In the genomic region with DNA sequence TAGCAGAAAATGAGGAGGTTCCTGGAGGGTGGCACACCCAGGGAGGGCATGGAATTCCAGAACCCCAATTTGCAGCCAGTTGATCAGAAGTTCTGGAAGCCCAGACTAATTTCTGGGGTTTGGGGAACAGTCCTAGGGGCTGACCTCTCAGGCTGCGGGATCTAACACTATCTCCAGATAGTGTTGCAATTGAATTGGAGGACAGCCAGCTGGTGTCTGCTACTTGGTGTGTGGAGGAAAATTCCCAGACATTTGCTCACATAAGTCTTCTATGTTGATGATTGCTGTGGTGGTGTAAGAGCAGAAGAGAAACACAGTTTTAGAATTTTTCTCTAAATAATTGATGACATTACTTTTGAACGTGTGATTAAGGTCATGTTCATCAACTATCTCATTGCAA, we compare ENCODE assay signal across 22 cellular contexts.
DNase-seq lines count a peak whose midpoint lies in the region; ATAC-seq and TF ChIP-seq lines count a peak whose summit lies in the region.
"Had no signal": no experiment of that assay in that cellular context is flagged by ENCODE, and none has a peak within 500 bp of the region (broad histone marks: within the 10 kb centered on the region; RNA-seq: fewer than 3 reads in every experiment).

No MANE protein-coding gene starts in this region.

- no peak overlapping the region for H3K4me3 Mint-ChIP-seq in HFFc6
- H3K4me3 Mint-ChIP-seq: activated naive CD4-positive, alpha-beta T cell treated with anti-CD3 and anti-CD28 coated beads, Interleukin-2, amount 10 ng/mL, durations not matched to agents 7 days and 5 days; activated T-cell treated with anti-CD3 and anti-CD28 coated beads, Interleukin-2, amount 50 U/mL, for 4 hours; dendritic cell treated with granulocyte-macrophage colony-stimulating factor and Interleukin-4, amounts not matched to agents 40 ng/mL and 50 ng/mL, for 4 days; stimulated activated effector memory CD8-positive, alpha-beta T cell treated with anti-CD3 and anti-CD28 coated beads, Interleukin-12 subunit alpha, Interleukin-12 subunit beta, amount 100 ng/mL, for 72 hours had no signal

- H3K23ac ChIP-seq in neuronal stem cell (ENCODE audit: low read depth, low read length, poor library complexity) = no peak overlapping the region

- H3K18ac ChIP-seq in neuronal stem cell (ENCODE audit: low read length) = no peak overlapping the region

- no peak overlapping the region for H3K14ac ChIP-seq in neuronal stem cell (ENCODE audit: low read length)

- no peak overlapping the region for H3K9ac ChIP-seq in neuronal stem cell (ENCODE audit: low read depth, low read length, poor library complexity)

- H2BK15ac ChIP-seq in neuronal stem cell (ENCODE audit: low read length) = no peak overlapping the region

- H4K91ac ChIP-seq in neuronal stem cell (ENCODE audit: low read depth, low read length, poor library complexity) = no peak overlapping the region

- no peak overlapping the region for H3K27ac Mint-ChIP-seq in HFFc6
- H3K27ac Mint-ChIP-seq: activated naive CD4-positive, alpha-beta T cell treated with anti-CD3 and anti-CD28 coated beads, Interleukin-2, amount 10 ng/mL, durations not matched to agents 7 days and 5 days; dendritic cell treated with granulocyte-macrophage colony-stimulating factor and Interleukin-4, amounts not matched to agents 40 ng/mL and 50 ng/mL, for 4 days; stimulated activated effector memory CD8-positive, alpha-beta T cell treated with anti-CD3 and anti-CD28 coated beads, Interleukin-12 subunit alpha, Interleukin-12 subunit beta, amount 100 ng/mL, for 72 hours had no signal

- intact Hi-C loops in gastrocnemius medialis (cut with DNase I; ENCODE audit: low total_unique reads) = no loop called here

- no peak overlapping the region for H3K4ac ChIP-seq in neuronal stem cell (ENCODE audit: low read length)

- no peaks in the 10 kb centered on the region for H3K9me3 ChIP-seq in gastrocnemius medialis
- no peaks in the 10 kb centered on the region for H3K9me3 ChIP-seq in neuronal stem cell (replicated peaks in 1 of 2; ENCODE audit: control insufficient read depth in 2 of 2, insufficient read depth in 1 of 2, low read depth in 1 of 2, low read length in 2 of 2)
- H3K9me3 ChIP-seq: left ventricle myocardium inferior, mucosa of descending colon, SJSA1, tibial nerve had no signal

- no peaks in the 10 kb centered on the region for H3K79me1 ChIP-seq in neuronal stem cell (ENCODE audit: low read depth, low read length)

- ATAC-seq in foreskin keratinocyte = no peak
- ATAC-seq in gastrocnemius medialis = no peak
- no peak for ATAC-seq in GM18870 (IDR thresholded peaks at IDR 0.05; ENCODE audit: unreplicated experiment)
- ATAC-seq in HG03520 (IDR thresholded peaks at IDR 0.05; ENCODE audit: unreplicated experiment) = no peak
- ATAC-seq: activated T-cell treated with anti-CD3 and anti-CD28 coated beads, Interleukin-2, amount 50 U/mL, for 4 hours; mucosa of descending colon; PC-3; right cardiac atrium; stimulated activated effector memory CD8-positive, alpha-beta T cell treated with anti-CD3 and anti-CD28 coated beads, Interleukin-12 subunit alpha, Interleukin-12 subunit beta, amount 100 ng/mL, for 72 hours had no signal

- peaks cover 30% of the 10 kb centered on the region for H3K4me1 Mint-ChIP-seq in HFFc6 (ENCODE audit: low read depth)
- H3K4me1 Mint-ChIP-seq: activated naive CD4-positive, alpha-beta T cell treated with anti-CD3 and anti-CD28 coated beads, Interleukin-2, amount 10 ng/mL, durations not matched to agents 7 days and 5 days; stimulated activated effector memory CD8-positive, alpha-beta T cell treated with anti-CD3 and anti-CD28 coated beads, Interleukin-12 subunit alpha, Interleukin-12 subunit beta, amount 100 ng/mL, for 72 hours had no signal

- no peaks in the 10 kb centered on the region for H3K4me1 ChIP-seq in foreskin keratinocyte
- no peaks in the 10 kb centered on the region for H3K4me1 ChIP-seq in gastrocnemius medialis
- no peaks in the 10 kb centered on the region for H3K4me1 ChIP-seq in neuronal stem cell (ENCODE audit: control insufficient read depth in 2 of 2, insufficient read depth in 1 of 2, low read depth in 1 of 2, low read length in 2 of 2)
- H3K4me1 ChIP-seq: left ventricle myocardium inferior, SJSA1, tibial nerve had no signal

- H3K27me3 Mint-ChIP-seq in HFFc6 (ENCODE audit: insufficient read depth) = peaks cover 1% of the 10 kb centered on the region
- H3K27me3 Mint-ChIP-seq: activated naive CD4-positive, alpha-beta T cell treated with anti-CD3 and anti-CD28 coated beads, Interleukin-2, amount 10 ng/mL, durations not matched to agents 7 days and 5 days; dendritic cell treated with granulocyte-macrophage colony-stimulating factor and Interleukin-4, amounts not matched to agents 40 ng/mL and 50 ng/mL, for 4 days had no signal

- no peak overlapping the region for H3K27ac ChIP-seq in foreskin keratinocyte
- no peak overlapping the region for H3K27ac ChIP-seq in gastrocnemius medialis
- H3K27ac ChIP-seq in neuronal stem cell (replicated peaks; ENCODE audit: low read length) = no peak overlapping the region
- H3K27ac ChIP-seq in substantia nigra (ENCODE audit: low read depth, low read length, poor library complexity, severe bottlenecking) = no peak overlapping the region
- H3K27ac ChIP-seq: epithelial cell of prostate, left ventricle myocardium inferior, SJSA1, tibial nerve had no signal

- TF ChIP-seq POLR2A in gastrocnemius medialis (IDR thresholded peaks at IDR 0.05) = no peak

- H3K36me3 ChIP-seq in gastrocnemius medialis = no peaks in the 10 kb centered on the region
- no peaks in the 10 kb centered on the region for H3K36me3 ChIP-seq in neuronal stem cell (replicated peaks in 1 of 2; ENCODE audit: control insufficient read depth in 2 of 2, insufficient read depth in 2 of 2, low read length in 2 of 2)
- H3K36me3 ChIP-seq: left ventricle myocardium inferior, SJSA1, tibial nerve had no signal

- DNase-seq in HFFc6 (peak; percentile 56), astrocyte of the hippocampus (ENCODE audit: low read depth, low spot score) (peak; percentile 71), foreskin keratinocyte (peak; percentile 29 to 57), gastrocnemius medialis (peak; percentile 9 to 28), neuronal stem cell (ENCODE audit: low spot score) (no peak), substantia nigra (lab: John Stamatoyannopoulos, UW) (no peak)
- DNase-seq: activated naive CD4-positive, alpha-beta T cell treated with anti-CD3 and anti-CD28 coated beads, Interleukin-2, amount 10 ng/mL, durations not matched to agents 7 days and 5 days; activated T-cell treated with anti-CD3 and anti-CD28 coated beads, Interleukin-2, amount 50 U/mL, for 4 hours; H7; left ventricle myocardium inferior; mucosa of descending colon; occipital lobe; PC-3; right cardiac atrium; T-helper 2 cell had no signal

- in situ Hi-C loops in gastrocnemius medialis (cut with MboI; ENCODE audit: low sequenced_read_pairs in 4 of 4) = no loop called here

- no peak overlapping the region for H4K8ac ChIP-seq in neuronal stem cell (ENCODE audit: low read depth, low read length)

- no peak overlapping the region for H2AK5ac ChIP-seq in neuronal stem cell (ENCODE audit: low read depth, low read length)

- no peak overlapping the region for H2BK5ac ChIP-seq in neuronal stem cell (ENCODE audit: low read length)

- no peaks in the 10 kb centered on the region for H3K36me3 Mint-ChIP-seq in HFFc6 (ENCODE audit: low read depth)
- H3K36me3 Mint-ChIP-seq: activated naive CD4-positive, alpha-beta T cell treated with anti-CD3 and anti-CD28 coated beads, Interleukin-2, amount 10 ng/mL, durations not matched to agents 7 days and 5 days; stimulated activated effector memory CD8-positive, alpha-beta T cell treated with anti-CD3 and anti-CD28 coated beads, Interleukin-12 subunit alpha, Interleukin-12 subunit beta, amount 100 ng/mL, for 72 hours had no signal

- TF ChIP-seq CTCF in HFFc6 (IDR thresholded peaks at IDR 0.05) (no peak), foreskin keratinocyte (conservative IDR thresholded peaks at IDR 0.05) (no peak), gastrocnemius medialis (IDR thresholded peaks at IDR 0.05 in 4 of 5, conservative IDR thresholded peaks at IDR 0.05 in 1 of 5) (no peak)

- H3K4me2 ChIP-seq in neuronal stem cell (ENCODE audit: insufficient read depth, low read length, poor library complexity, severe bottlenecking) = no peak overlapping the region

- H3K9me3 Mint-ChIP-seq in HFFc6 = no peaks in the 10 kb centered on the region
- H3K9me3 Mint-ChIP-seq: activated naive CD4-positive, alpha-beta T cell treated with anti-CD3 and anti-CD28 coated beads, Interleukin-2, amount 10 ng/mL, durations not matched to agents 7 days and 5 days; activated T-cell treated with anti-CD3 and anti-CD28 coated beads, Interleukin-2, amount 50 U/mL, for 4 hours; dendritic cell treated with granulocyte-macrophage colony-stimulating factor and Interleukin-4, amounts not matched to agents 40 ng/mL and 50 ng/mL, for 4 days had no signal

- no peak overlapping the region for H2AFZ ChIP-seq in neuronal stem cell (ENCODE audit: low read length)

- no CpG with 5 or more reads among the region's 2 CpGs for WGBS in neuronal stem cell (ENCODE audit: extremely low coverage in 2 of 2, insufficient read length in 2 of 2, insufficient replicate concordance in 1 of 2), 2 donors

- H2BK120ac ChIP-seq in neuronal stem cell (ENCODE audit: low read depth, low read length) = no peak overlapping the region

- no peaks in the 10 kb centered on the region for H3K27me3 ChIP-seq in foreskin keratinocyte
- H3K27me3 ChIP-seq in gastrocnemius medialis = no peaks in the 10 kb centered on the region
- H3K27me3 ChIP-seq in neuronal stem cell (ENCODE audit: control insufficient read depth in 3 of 3, insufficient read depth in 3 of 3, low read depth in 1 of 3, low read length in 3 of 3) = no peaks in the 10 kb centered on the region
- H3K27me3 ChIP-seq: SJSA1, tibial nerve had no signal

- no peak overlapping the region for H2BK12ac ChIP-seq in neuronal stem cell (ENCODE audit: low read length)

- no peak overlapping the region for H3K4me3 ChIP-seq in gastrocnemius medialis
- H3K4me3 ChIP-seq in neuronal stem cell (ENCODE audit: low read length in 2 of 2) = no peak overlapping the region
- H3K4me3 ChIP-seq: left ventricle myocardium inferior, mucosa of descending colon, SJSA1, tibial nerve had no signal

Comparison
In these comparisons a context has a peak if more than half of its experiments do, and no peak if none do; other contexts are left out.
1. DNase-seq: peak in HFFc6 (single experiment), astrocyte of the hippocampus (single experiment), foreskin keratinocyte (2 of 2) and gastrocnemius medialis (2 of 2); none in neuronal stem cell (single experiment) and substantia nigra (0 of 49).